ENCODE assay signal across 14 cellular contexts in the genomic region with DNA sequence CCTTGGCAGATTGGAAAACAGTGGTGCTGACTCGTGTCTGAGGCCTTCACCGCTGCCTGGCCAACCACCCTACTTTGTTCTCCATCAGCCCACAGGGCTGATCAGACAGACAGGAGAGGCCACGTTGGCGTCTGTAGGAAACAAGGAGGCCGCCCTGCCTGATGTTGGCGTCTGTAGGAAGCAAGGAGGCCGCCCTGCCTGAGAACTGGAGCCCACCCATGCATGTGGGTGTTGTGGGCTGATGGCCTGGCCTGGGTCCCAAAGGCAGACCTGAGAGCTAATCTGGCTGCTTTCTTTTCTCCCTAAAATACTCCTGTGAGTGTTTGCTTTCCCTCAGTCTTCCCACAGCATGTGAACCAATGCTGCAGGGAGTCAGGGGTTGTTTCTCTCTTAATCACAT.
"Had no signal": no experiment of that assay in that cellular context is flagged by ENCODE, and none has a peak within 500 bp of the region (broad histone marks: within the 10 kb centered on the region; RNA-seq: fewer than 3 reads in every experiment).

No MANE protein-coding gene starts in this region.

- H3K4me1 Mint-ChIP-seq: activated CD4-positive, alpha-beta T cell treated with anti-CD3 and anti-CD28 coated beads, Interleukin-2, amount 10 ng/mL, durations not matched to agents 24 days and 14 days; activated naive CD4-positive, alpha-beta T cell treated with anti-CD3 and anti-CD28 coated beads, Interleukin-2, amount 50 U/mL, for 24 hours; mesothelial cell of epicardium; WTC11 had no signal

- FAIRE-seq: keratinocyte, small intestine had no signal

- H3K9me3 Mint-ChIP-seq: activated CD4-positive, alpha-beta T cell treated with anti-CD3 and anti-CD28 coated beads, Interleukin-2, amount 10 ng/mL, durations not matched to agents 24 days and 14 days; activated naive CD4-positive, alpha-beta T cell treated with anti-CD3 and anti-CD28 coated beads, Interleukin-2, amount 50 U/mL, for 24 hours; mesothelial cell of epicardium; T-helper 1 cell treated with Interleukin-12 subunit alpha and Interleukin-12 subunit beta and Interleukin-4 antibody, amounts not matched to agents 30 μg/mL and 1 μg/mL, for 36 hours; WTC11 had no signal

- H3K27me3 Mint-ChIP-seq: activated CD4-positive, alpha-beta T cell treated with anti-CD3 and anti-CD28 coated beads, Interleukin-2, amount 10 ng/mL, durations not matched to agents 24 days and 14 days; activated naive CD4-positive, alpha-beta T cell treated with anti-CD3 and anti-CD28 coated beads, Interleukin-2, amount 50 U/mL, for 24 hours had no signal

- H3K4me3 ChIP-seq: coronary artery, gastroesophageal sphincter, tibial nerve had no signal

- H3K27ac Mint-ChIP-seq: activated CD4-positive, alpha-beta T cell treated with anti-CD3 and anti-CD28 coated beads, Interleukin-2, amount 10 ng/mL, durations not matched to agents 24 days and 14 days; activated naive CD4-positive, alpha-beta T cell treated with anti-CD3 and anti-CD28 coated beads, Interleukin-2, amount 50 U/mL, for 24 hours; mesothelial cell of epicardium; T-helper 1 cell treated with Interleukin-12 subunit alpha and Interleukin-12 subunit beta and Interleukin-4 antibody, amounts not matched to agents 30 μg/mL and 1 μg/mL, for 36 hours; WTC11 had no signal

- DNase-seq: activated CD4-positive, alpha-beta T cell treated with anti-CD3 and anti-CD28 coated beads, Interleukin-2, amount 10 ng/mL, durations not matched to agents 24 days and 14 days; activated CD8-positive, alpha-beta memory T cell treated with anti-CD3 and anti-CD28 coated beads for 24 hours; activated effector memory CD4-positive, alpha-beta T cell treated with Interleukin-2 at 50 U/mL for 16 hours; effector memory CD4-positive, alpha-beta T cell; retina; small intestine had no signal

- ATAC-seq: gastroesophageal sphincter, WTC11 had no signal

- H3K4me1 ChIP-seq: gastroesophageal sphincter, tibial nerve had no signal

- H3K27ac ChIP-seq: coronary artery, gastroesophageal sphincter, tibial nerve had no signal

- H3K4me3 Mint-ChIP-seq: activated CD4-positive, alpha-beta T cell treated with anti-CD3 and anti-CD28 coated beads, Interleukin-2, amount 10 ng/mL, durations not matched to agents 24 days and 14 days; activated naive CD4-positive, alpha-beta T cell treated with anti-CD3 and anti-CD28 coated beads, Interleukin-2, amount 50 U/mL, for 24 hours; mesothelial cell of epicardium; T-helper 1 cell treated with Interleukin-12 subunit alpha and Interleukin-12 subunit beta and Interleukin-4 antibody, amounts not matched to agents 30 μg/mL and 1 μg/mL, for 36 hours; WTC11 had no signal

- H3K9me3 ChIP-seq: gastroesophageal sphincter, tibial nerve had no signal
